ENCODE assay signal across 2 cellular contexts in genomic region chr6:75275067-75275466, GRCh38.
TF ChIP-seq lines count a peak whose summit lies in the region.

No MANE protein-coding gene starts in this region.

TF ChIP-seq in A549, 52 proteins besides CTCF, POLR2A, EP300 and RAD21 (continued from another document):
- TF ChIP-seq CHD2 (IDR thresholded peaks at IDR 0.05; ENCODE audit: low read length, partially characterized antibody): no peak
- peak; percentile 32; the same call in 1 of the 2 replicates for TF ChIP-seq JUNB (IDR thresholded peaks at IDR 0.05)
- TF ChIP-seq TFCP2L1 (CRISPR knock-in tag; IDR thresholded peaks at IDR 0.05): no peak
- TF ChIP-seq, protein P1, sequence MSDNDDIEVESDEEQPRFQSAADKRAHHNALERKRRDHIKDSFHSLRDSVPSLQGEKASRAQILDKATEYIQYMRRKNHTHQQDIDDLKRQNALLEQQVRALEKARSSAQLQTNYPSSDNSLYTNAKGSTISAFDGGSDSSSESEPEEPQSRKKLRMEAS (IDR thresholded peaks at IDR 0.05): no peak
- no peak for TF ChIP-seq ZNF302 (CRISPR knock-in tag; IDR thresholded peaks at IDR 0.05)
- no peak for TF ChIP-seq ZC3H11A (IDR thresholded peaks at IDR 0.05)
- TF ChIP-seq KDM5A (IDR thresholded peaks at IDR 0.05): no peak
- no peak for TF ChIP-seq FOXS1 (CRISPR knock-in tag; IDR thresholded peaks at IDR 0.05)
- TF ChIP-seq CBX2 (IDR thresholded peaks at IDR 0.05; ENCODE audit: borderline replicate concordance, low read depth): no peak

TF ChIP-seq in SK-N-SH treated with all-trans-retinoic acid at 6 μM for 48 hours, 23 proteins besides CTCF, POLR2A, EP300 and RAD21 (continued from another document):
- no peak for TF ChIP-seq ZFP3 (CRISPR knock-in tag; IDR thresholded peaks at IDR 0.05)
